17 cellular contexts compared by ENCODE assay signal in the genomic region with DNA sequence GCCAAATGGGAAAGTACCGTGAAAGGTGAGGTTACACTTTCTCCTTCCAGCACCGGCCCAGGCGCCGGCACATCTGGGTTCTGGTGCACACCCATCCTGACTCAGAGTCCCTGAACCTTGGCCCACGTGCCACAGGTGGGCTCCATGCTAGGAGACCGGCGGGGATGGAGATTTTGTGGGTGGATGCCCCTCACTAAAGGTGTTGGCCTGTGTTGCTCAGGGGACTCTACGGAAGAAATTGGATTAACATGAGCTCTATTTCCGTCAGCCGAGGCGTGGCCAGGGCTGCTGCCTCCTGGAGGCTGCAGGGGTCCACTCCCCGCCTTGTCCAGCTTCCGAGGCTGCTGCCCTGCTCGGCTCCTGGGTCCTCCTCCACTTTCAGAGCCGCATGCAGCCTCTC. TPM values are rescaled to one million over a fixed set of nuclear protein-coding genes. Genes with fewer than 3 reads are reported as not detected.
DNase-seq lines count a peak whose midpoint lies in the region; ATAC-seq and TF ChIP-seq lines count a peak whose summit lies in the region.
"Had no signal": no experiment of that assay in that cellular context is flagged by ENCODE, and none has a peak within 500 bp of the region (broad histone marks: within the 10 kb centered on the region; RNA-seq: fewer than 3 reads in every experiment).

No MANE protein-coding gene starts in this region.

- H3K9me3 Mint-ChIP-seq in neural crest cell (no peaks in the 10 kb centered on the region), chondrocyte (ENCODE audit: low read depth) (no peaks in the 10 kb centered on the region), MCF 10A (ENCODE audit: unreplicated experiment) (no peaks in the 10 kb centered on the region)
- H3K9me3 Mint-ChIP-seq: CD4-positive, alpha-beta T cell; HFFc6 had no signal

- no peak overlapping the region for H3K18ac ChIP-seq in trophoblast cell (ENCODE audit: low read length)

- H3K4ac ChIP-seq in trophoblast cell (ENCODE audit: low read depth, low read length): no peak overlapping the region

- CTCF ChIA-PET in MCF 10A (lab: Yijun Ruan, JAX): no interaction called here

- no TSS peak for BruUV-seq in MCF 10A (replicated peaks; lab: Mats Ljungman, UMichigan)

- no peaks in the 10 kb centered on the region for H3K79me1 ChIP-seq in trophoblast cell (ENCODE audit: low read length)

- no peak overlapping the region for H2AK5ac ChIP-seq in trophoblast cell (ENCODE audit: low read length)

- no peak for TF ChIP-seq POLR2A in spleen (IDR thresholded peaks at IDR 0.05)

- no peak for TF ChIP-seq CTCF in left ventricle myocardium inferior (IDR thresholded peaks at IDR 0.05; ENCODE audit: borderline replicate concordance)
- TF ChIP-seq CTCF in neural crest cell (conservative IDR thresholded peaks at IDR 0.05): no peak
- TF ChIP-seq CTCF in spleen (IDR thresholded peaks at IDR 0.05 in 8 of 11, conservative IDR thresholded peaks at IDR 0.05 in 3 of 11): no peak
- TF ChIP-seq CTCF in chondrocyte (IDR thresholded peaks at IDR 0.05): no peak
- no peak for TF ChIP-seq CTCF in MCF 10A (IDR thresholded peaks at IDR 0.05; ENCODE audit: unreplicated experiment)

- 90 to 96% (median 93%) methylated on average over 15 of the region's 15 CpGs for WGBS in spleen, 5 donors
- WGBS in trophoblast cell (ENCODE audit: extremely low coverage, insufficient coverage, insufficient read length): no CpG with 5 or more reads among the region's 15 CpGs

- no peak overlapping the region for H4K8ac ChIP-seq in trophoblast cell (ENCODE audit: low read depth, low read length)

- no peak overlapping the region for H3K27ac ChIP-seq in left ventricle myocardium inferior (replicated peaks)
- H3K27ac ChIP-seq in spleen: no peak overlapping the region
- no peak overlapping the region for H3K27ac ChIP-seq in trophoblast cell (ENCODE audit: low read depth, low read length)
- H3K27ac ChIP-seq: BLaER1 treated with 17β-estradiol and CSF1 and Interleukin-3, amounts not matched to agents 10 nM and 100 nM had no signal

- no peak overlapping the region for H4K91ac ChIP-seq in trophoblast cell (ENCODE audit: low read depth, low read length)

- intact Hi-C loops in Right ventricle myocardium superior (cut with DNase I) (no loop called here), left ventricle myocardium inferior (cut with micrococcal nuclease) (no loop called here), spleen (cut with DNase I; ENCODE audit: low total_unique reads) (no loop called here), MCF 10A (cut with micrococcal nuclease) (no loop called here)

- no peaks in the 10 kb centered on the region for H3K9me3 ChIP-seq in left ventricle myocardium inferior (replicated peaks)
- no peaks in the 10 kb centered on the region for H3K9me3 ChIP-seq in spleen
- peaks cover 2% of the 10 kb centered on the region for H3K9me3 ChIP-seq in trophoblast cell (ENCODE audit: insufficient read depth, low read depth, low read length)
- H3K9me3 ChIP-seq: BLaER1 treated with 17β-estradiol and CSF1 and Interleukin-3, amounts not matched to agents 10 nM and 100 nM; HAP-1 had no signal

- no peak overlapping the region for H2BK12ac ChIP-seq in trophoblast cell (ENCODE audit: low read length)

- H3K4me3 ChIP-seq in left ventricle myocardium inferior: no peak overlapping the region
- H3K4me3 ChIP-seq in spleen: no peak overlapping the region
- H3K4me3 ChIP-seq in trophoblast cell (ENCODE audit: low read depth, low read length): no peak overlapping the region
- H3K4me3 ChIP-seq: BLaER1 treated with 17β-estradiol and CSF1 and Interleukin-3, amounts not matched to agents 10 nM and 100 nM; HAP-1 had no signal

- H3K27ac Mint-ChIP-seq in neural crest cell (ENCODE audit: unreplicated experiment): peak overlapping the region; percentile 27
- no peak overlapping the region for H3K27ac Mint-ChIP-seq in chondrocyte (ENCODE audit: unreplicated experiment)
- no peak overlapping the region for H3K27ac Mint-ChIP-seq in MCF 10A (ENCODE audit: low read depth, unreplicated experiment)
- H3K27ac Mint-ChIP-seq: CD4-positive, alpha-beta T cell; HFFc6 had no signal

- H3K4me1 Mint-ChIP-seq in neural crest cell: peaks cover 14% of the 10 kb centered on the region
- peaks cover 14% of the 10 kb centered on the region for H3K4me1 Mint-ChIP-seq in chondrocyte (ENCODE audit: low read depth)
- no peaks in the 10 kb centered on the region for H3K4me1 Mint-ChIP-seq in MCF 10A (ENCODE audit: insufficient read depth, unreplicated experiment)

- POLR2A ChIA-PET in MCF 10A (lab: Yijun Ruan, JAX): no interaction called here

- DNase-seq in Right ventricle myocardium superior (peak; percentile 35), left ventricle myocardium inferior (no peak), NCI-H82 treated with DMSO at 0.1 percent for 48 hours (lab: John Stamatoyannopoulos, UW; ENCODE audit: unreplicated experiment) (peak; percentile 37), neural crest cell (ENCODE audit: low read depth, low spot score) (no peak), spleen (peak; percentile 57), chondrocyte (ENCODE audit: low spot score) (no peak), MCF 10A (ENCODE audit: unreplicated experiment) (no peak), trophoblast cell (no peak)
- DNase-seq: 8988T; CD4-positive, alpha-beta T cell; DMS153; DMS79 treated with DMSO at 0.1 percent for 48 hours; EL; GOT3; HFFc6 had no signal

- peaks cover 19% of the 10 kb centered on the region for H3K4me1 ChIP-seq in left ventricle myocardium inferior
- no peaks in the 10 kb centered on the region for H3K4me1 ChIP-seq in spleen
- peaks cover 2 to 6% of the 10 kb centered on the region in 2 experiments for H3K4me1 ChIP-seq in trophoblast cell (ENCODE audit: control insufficient read depth in 1 of 2, insufficient read depth in 2 of 2, low read length in 2 of 2)
- H3K4me1 ChIP-seq: HAP-1 had no signal

- H3K36me3 Mint-ChIP-seq in neural crest cell (ENCODE audit: low read depth) (no peaks in the 10 kb centered on the region), chondrocyte (ENCODE audit: low read depth) (peaks cover 5% of the 10 kb centered on the region), MCF 10A (ENCODE audit: insufficient read depth, unreplicated experiment) (peaks cover 69% of the 10 kb centered on the region)

- no peak overlapping the region for H4K12ac ChIP-seq in trophoblast cell (ENCODE audit: low read depth, low read length)

- ATAC-seq in Right ventricle myocardium superior (ENCODE audit: poor library complexity): no peak

- H2AFZ ChIP-seq in trophoblast cell (ENCODE audit: insufficient read depth, low read length, poor library complexity): no peak overlapping the region

- H3K4me3 Mint-ChIP-seq in neural crest cell: no peak overlapping the region
- no peak overlapping the region for H3K4me3 Mint-ChIP-seq in chondrocyte (ENCODE audit: unreplicated experiment)
- no peak overlapping the region for H3K4me3 Mint-ChIP-seq in MCF 10A (ENCODE audit: unreplicated experiment)
- H3K4me3 Mint-ChIP-seq: CD4-positive, alpha-beta T cell; HFFc6 had no signal

- no peaks in the 10 kb centered on the region for H3K79me2 ChIP-seq in trophoblast cell (ENCODE audit: control insufficient read depth, insufficient read depth, low read length, poor library complexity)

- H2BK120ac ChIP-seq in trophoblast cell (ENCODE audit: insufficient read depth, low read length, poor library complexity): no peak overlapping the region

- H3K27me3 ChIP-seq in left ventricle myocardium inferior (ENCODE audit: low read depth): no peaks in the 10 kb centered on the region
- H3K27me3 ChIP-seq in spleen (replicated peaks in 1 of 7): no peaks in the 10 kb centered on the region
- no peaks in the 10 kb centered on the region for H3K27me3 ChIP-seq in trophoblast cell (ENCODE audit: insufficient read depth, low read length)

- no peak overlapping the region for H3K23ac ChIP-seq in trophoblast cell (ENCODE audit: low read length)

- H3K9ac ChIP-seq in trophoblast cell (ENCODE audit: low read length): no peak overlapping the region
- H3K9ac ChIP-seq: BLaER1 treated with 17β-estradiol and CSF1 and Interleukin-3, amounts not matched to agents 10 nM and 100 nM had no signal

- H3K4me2 ChIP-seq in trophoblast cell (ENCODE audit: low read length): no peak overlapping the region
- H3K4me2 ChIP-seq: BLaER1 treated with 17β-estradiol and CSF1 and Interleukin-3, amounts not matched to agents 10 nM and 100 nM had no signal

- H3K27me3 Mint-ChIP-seq in neural crest cell (ENCODE audit: low read depth): no peaks in the 10 kb centered on the region
- H3K27me3 Mint-ChIP-seq in chondrocyte (ENCODE audit: low read depth): no peaks in the 10 kb centered on the region
- no peaks in the 10 kb centered on the region for H3K27me3 Mint-ChIP-seq in MCF 10A (ENCODE audit: insufficient read depth, unreplicated experiment)
- H3K27me3 Mint-ChIP-seq: CD4-positive, alpha-beta T cell had no signal

- H3K36me3 ChIP-seq in left ventricle myocardium inferior (peaks cover 28% of the 10 kb centered on the region), spleen (peaks cover 0 to 56% (median 5%) of the 10 kb centered on the region in 6 donors), trophoblast cell (ENCODE audit: control insufficient read depth in 1 of 2, insufficient read depth in 2 of 2, low read length in 2 of 2) (peaks cover 6 to 7% of the 10 kb centered on the region in 2 experiments)

- H3K14ac ChIP-seq in trophoblast cell (ENCODE audit: low read length): no peak overlapping the region

- H2BK5ac ChIP-seq in trophoblast cell (ENCODE audit: low read depth, low read length, poor library complexity): no peak overlapping the region

RNA-seq across cellular contexts. Expression of a gene that starts 30.8 kb away (rescaled TPM):
- total RNA-seq in Right ventricle myocardium superior (78.9 TPM), left ventricle myocardium inferior (74.5 TPM), neural crest cell (19.4 and 23.7 TPM in 2 replicates), spleen (10 to 100 TPM; 23.6 to 30.6 (median 27.2) TPM), chondrocyte (30.3 to 37.2 TPM (median 30.6 TPM) in 3 replicates), MCF 10A (2022) (43.2 and 53.9 TPM in 2 replicates)
- polyA plus RNA-seq in spleen: 10 to 100 TPM in 1 of 3 donors, 1 to 10 TPM in 2; 7.9 to 11.0 (median 9.7) TPM
- 7.8 TPM in 2 replicates for polyA plus RNA-seq in trophoblast cell (2013)

RNA-seq across cellular contexts. Expression of a gene that starts 35.6 kb away (rescaled TPM):
- total RNA-seq in Right ventricle myocardium superior: 2.1 TPM
- 3.2 TPM for total RNA-seq in left ventricle myocardium inferior
- 6.8 and 8.8 TPM in 2 replicates for total RNA-seq in neural crest cell
- total RNA-seq in spleen: 1 to 10 TPM in 5 of 7 donors, not detected in 2; 1.0 to 2.6 (median 2.0) TPM
- 1 to 10 TPM; 1.2 to 2.9 (median 2.8) TPM for polyA plus RNA-seq in spleen
- 6.9 to 8.8 TPM (median 7.2 TPM) in 3 replicates for total RNA-seq in chondrocyte
- total RNA-seq in MCF 10A (2022): 5.7 and 5.8 TPM in 2 replicates
- 4.3 and 4.4 TPM in 2 replicates for polyA plus RNA-seq in trophoblast cell (2013)

RNA-seq across cellular contexts. Expression of a gene that starts 39.3 kb away (rescaled TPM):
- total RNA-seq in Right ventricle myocardium superior (118 TPM), left ventricle myocardium inferior (131 TPM), neural crest cell (37.9 and 40.7 TPM in 2 replicates), spleen (10 to 100 TPM; 47.6 to 71.4 (median 61.7) TPM), chondrocyte (139 to 189 TPM (median 186 TPM) in 3 replicates), MCF 10A (2022) (271 and 348 TPM in 2 replicates)
- polyA plus RNA-seq in spleen: 10 to 100 TPM; 32.3 to 50.4 (median 46.5) TPM
- polyA plus RNA-seq in trophoblast cell (2013): 81.7 and 82.7 TPM in 2 replicates

Comparison
In these comparisons a context has a peak if more than half of its experiments do, and no peak if none do; other contexts are left out.
1. DNase-seq: peak in Right ventricle myocardium superior (single experiment), NCI-H82 treated with DMSO at 0.1 percent for 48 hours (single experiment) and spleen (single experiment); none in left ventricle myocardium inferior (single experiment), neural crest cell (single experiment), chondrocyte (single experiment), MCF 10A (single experiment) and trophoblast cell (0 of 2).